ENCODE assay signal across 8 cellular contexts in the genomic region with DNA sequence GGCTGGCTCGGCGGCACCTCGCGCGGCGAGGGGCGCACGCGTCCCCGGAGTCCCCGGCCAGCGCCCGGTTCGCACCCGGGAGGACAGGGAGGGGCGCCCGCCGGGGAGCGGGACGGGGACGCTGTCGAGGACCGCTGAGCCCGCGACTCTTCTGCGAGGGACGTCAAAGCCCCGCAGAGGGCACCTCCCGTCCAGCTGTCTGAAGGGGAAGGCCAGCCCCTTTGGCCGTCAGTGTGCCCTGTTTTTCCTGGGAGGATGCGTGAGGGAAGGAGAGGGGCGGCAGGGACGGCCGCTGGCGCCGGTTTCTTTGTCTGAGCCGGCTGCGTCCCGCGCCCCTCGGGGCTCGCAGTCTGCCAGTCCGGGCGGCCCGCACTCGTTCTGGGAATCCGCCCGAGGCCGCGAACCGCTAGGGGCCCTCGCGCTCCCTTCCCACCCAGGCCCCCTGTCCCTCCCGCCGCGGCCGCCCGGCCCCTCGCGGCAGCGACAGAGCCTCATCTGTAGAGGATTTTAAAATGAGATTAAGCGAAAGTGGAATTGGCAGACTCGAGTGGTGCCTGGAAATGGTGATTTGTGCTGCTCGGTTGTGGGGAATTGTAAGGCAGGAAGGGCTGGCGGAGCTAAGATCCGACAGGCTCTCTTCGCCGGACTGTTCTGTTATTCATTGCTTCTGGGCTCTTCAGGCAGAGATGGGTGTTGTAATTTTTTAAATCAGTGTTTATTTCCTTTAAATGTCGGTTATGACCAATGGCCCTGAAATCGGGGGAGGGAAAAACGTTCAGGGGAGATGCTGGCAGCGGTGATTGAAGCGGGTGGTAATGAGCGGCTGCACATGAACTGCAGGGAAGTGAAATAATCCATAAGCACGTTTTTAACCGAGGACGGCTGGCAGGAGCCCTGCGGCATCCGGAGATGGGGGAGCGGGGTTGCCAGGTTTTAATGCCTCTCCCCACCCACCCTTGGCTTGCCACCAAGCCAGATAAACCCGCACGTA. TPM values are rescaled to one million over a fixed set of nuclear protein-coding genes. Genes with fewer than 3 reads are reported as not detected.
DNase-seq lines count a peak whose midpoint lies in the region; ATAC-seq and TF ChIP-seq lines count a peak whose summit lies in the region.

No MANE protein-coding gene starts in this region.

- no peak overlapping the region for H3K27ac Mint-ChIP-seq in Caco-2 (ENCODE audit: unreplicated experiment)

- intact Hi-C loops in Caco-2 (cut with micrococcal nuclease; ENCODE audit: unreplicated experiment): no loop called here

- H3K4me1 ChIP-seq in Caco-2: no peaks in the 10 kb centered on the region
- H3K4me1 ChIP-seq in HUES6 (ENCODE audit: control insufficient read depth, insufficient read depth, low read length): 0 out of 2 replicates have a peak, but pooled peaks cover 2% of the 10 kb centered on the region
- H3K4me1 ChIP-seq in osteoblast (ENCODE audit: insufficient read depth, low read length): peaks cover 7% of the 10 kb centered on the region

- H3K27me3 ChIP-seq in Caco-2 (replicated peaks; ENCODE audit: control insufficient read depth, insufficient read depth, low read length) (no peaks in the 10 kb centered on the region), HUES6 (ENCODE audit: control insufficient read depth, insufficient read depth, low read length) (peaks cover 86% of the 10 kb centered on the region), osteoblast (ENCODE audit: insufficient read depth, low read length) (peaks cover 34% of the 10 kb centered on the region)

- H3K4me1 Mint-ChIP-seq in Caco-2 (ENCODE audit: low read depth, unreplicated experiment): no peaks in the 10 kb centered on the region

- H3K4me2 ChIP-seq in osteoblast (ENCODE audit: insufficient read depth, low read length): peak overlapping the region; percentile 88

- peak overlapping the region; percentile 47 for H3K4me3 ChIP-seq in Caco-2 (ENCODE audit: low read depth, low read length)
- H3K4me3 ChIP-seq in HUES6 (ENCODE audit: low read depth, low read length): peak overlapping the region; percentile 55
- peak overlapping the region; percentile 58 for H3K4me3 ChIP-seq in SK-N-MC
- H3K4me3 ChIP-seq in fibroblast of pulmonary artery (replicated peaks; ENCODE audit: low read depth, low read length): peak overlapping the region; percentile 52
- peak overlapping the region; percentile 70 for H3K4me3 ChIP-seq in osteoblast (ENCODE audit: insufficient read depth, low read length)

- H3K9ac ChIP-seq in HUES6 (ENCODE audit: low read length): no peak overlapping the region
- no peak overlapping the region for H3K9ac ChIP-seq in SK-N-MC (ENCODE audit: insufficient read length)

- H3K36me3 ChIP-seq in Caco-2 (ENCODE audit: control insufficient read depth, insufficient read depth, low read length) (no peaks in the 10 kb centered on the region), HUES6 (ENCODE audit: control insufficient read depth, insufficient read depth, low read length) (no peaks in the 10 kb centered on the region), SK-N-MC (ENCODE audit: insufficient read depth, low read length) (no peaks in the 10 kb centered on the region), osteoblast (ENCODE audit: insufficient read depth, low read length) (no peaks in the 10 kb centered on the region)

- H2AFZ ChIP-seq in osteoblast (ENCODE audit: low read length): peak overlapping the region; percentile 86

- peak overlapping the region; percentile 72 for H3K4me3 Mint-ChIP-seq in Caco-2 (ENCODE audit: unreplicated experiment)

- H3K27ac ChIP-seq in HUES6 (ENCODE audit: low read depth, low read length) (no peak overlapping the region), SK-N-MC (no peak overlapping the region), osteoblast (ENCODE audit: low read depth, low read length) (no peak overlapping the region)

- H4K20me1 ChIP-seq in osteoblast (ENCODE audit: insufficient read depth, low read length): no peaks in the 10 kb centered on the region

- H3K27me3 Mint-ChIP-seq in Caco-2 (ENCODE audit: insufficient read depth, unreplicated experiment): no peaks in the 10 kb centered on the region

- no peaks in the 10 kb centered on the region for H3K36me3 Mint-ChIP-seq in Caco-2 (ENCODE audit: insufficient read depth, unreplicated experiment)

- CTCF ChIA-PET in Caco-2 (lab: Charles Lee): no interaction called here

- BruUV-seq in Caco-2 (replicated peaks; lab: Mats Ljungman, UMichigan): no TSS peak

- no peak for ATAC-seq in GM18520 (IDR thresholded peaks at IDR 0.05; ENCODE audit: unreplicated experiment)
- no peak for ATAC-seq in GM18870 (IDR thresholded peaks at IDR 0.05; ENCODE audit: unreplicated experiment)
- no peak for ATAC-seq in HG03095 (IDR thresholded peaks at IDR 0.05; ENCODE audit: unreplicated experiment)

- peak in 1 of 2 experiments; percentile 58 for DNase-seq in Caco-2
- DNase-seq in SK-N-MC (ENCODE audit: low read depth, low spot score): no peak
- DNase-seq in fibroblast of pulmonary artery (ENCODE audit: low read depth): peak; percentile 32
- DNase-seq in osteoblast (ENCODE audit: insufficient read length, low spot score, missing footprints): peak; percentile 69

- no peaks in the 10 kb centered on the region for H3K79me2 ChIP-seq in osteoblast (ENCODE audit: insufficient read depth, low read length)

- no peaks in the 10 kb centered on the region for H3K9me3 ChIP-seq in Caco-2
- H3K9me3 ChIP-seq in HUES6 (ENCODE audit: control insufficient read depth, insufficient read depth, low read depth, low read length): no peaks in the 10 kb centered on the region
- H3K9me3 ChIP-seq in SK-N-MC (ENCODE audit: low read depth, low read length): no peaks in the 10 kb centered on the region
- H3K9me3 ChIP-seq in osteoblast (ENCODE audit: low read depth, low read length): no peaks in the 10 kb centered on the region

- POLR2A ChIA-PET in Caco-2 (lab: Charles Lee): no interaction called here

- TF ChIP-seq CTCF in Caco-2 (IDR thresholded peaks at IDR 0.05; ENCODE audit: insufficient read depth in 1 of 2, low read depth in 1 of 2, low read length in 1 of 2, severe bottlenecking in 1 of 2, unreplicated experiment in 1 of 2) (peak in 1 of 2 experiments; percentile 19), fibroblast of pulmonary artery (IDR thresholded peaks at IDR 0.05; ENCODE audit: low read length, missing control alignments) (no peak), osteoblast (IDR thresholded peaks at IDR 0.05; ENCODE audit: extremely low read depth, low read depth, low read length) (no peak)

- no peaks in the 10 kb centered on the region for H3K9me3 Mint-ChIP-seq in Caco-2 (ENCODE audit: unreplicated experiment)

RNA-seq across cellular contexts. Expression of gene RELN, which starts 0.6 kb away (rescaled TPM):
- total RNA-seq in Caco-2 (2022) (3.3 and 4.3 TPM in 2 replicates), osteoblast (0.29 and 0.36 TPM in 2 replicates)
